ENCODE assay signal across 1 cellular context in genomic region chr12:19970116-19970515, GRCh38.
TF ChIP-seq lines count a peak whose summit lies in the region.

No MANE protein-coding gene starts in this region.

TF ChIP-seq in SK-N-SH, 30 proteins besides CTCF, POLR2A, EP300 and RAD21 (continued from another document):
- TF ChIP-seq, protein P1, sequence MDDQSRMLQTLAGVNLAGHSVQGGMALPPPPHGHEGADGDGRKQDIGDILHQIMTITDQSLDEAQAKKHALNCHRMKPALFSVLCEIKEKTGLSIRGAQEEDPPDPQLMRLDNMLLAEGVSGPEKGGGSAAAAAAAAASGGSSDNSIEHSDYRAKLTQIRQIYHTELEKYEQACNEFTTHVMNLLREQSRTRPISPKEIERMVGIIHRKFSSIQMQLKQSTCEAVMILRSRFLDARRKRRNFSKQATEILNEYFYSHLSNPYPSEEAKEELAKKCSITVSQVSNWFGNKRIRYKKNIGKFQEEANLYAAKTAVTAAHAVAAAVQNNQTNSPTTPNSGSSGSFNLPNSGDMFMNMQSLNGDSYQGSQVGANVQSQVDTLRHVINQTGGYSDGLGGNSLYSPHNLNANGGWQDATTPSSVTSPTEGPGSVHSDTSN (IDR thresholded peaks at IDR 0.05), result peak; percentile 98
- no peak for TF ChIP-seq GABPA (IDR thresholded peaks at IDR 0.05; ENCODE audit: low read depth)
